In genomic region chr11:110971110-110971509, GRCh38 we compare ENCODE assay signal across 18 cellular contexts.
A peak's percentile ranks its signal among the peaks of the same experiment; 100 is the strongest.
DNase-seq lines count a peak whose midpoint lies in the region; ATAC-seq and TF ChIP-seq lines count a peak whose summit lies in the region.
"Had no signal": no experiment of that assay in that cellular context is flagged by ENCODE, and none has a peak within 500 bp of the region (broad histone marks: within the 10 kb centered on the region; RNA-seq: fewer than 3 reads in every experiment).

No MANE protein-coding gene starts in this region.

- ATAC-seq in foreskin keratinocyte, result peak; percentile 19
- no peak for ATAC-seq in HG02571 (IDR thresholded peaks at IDR 0.05; ENCODE audit: unreplicated experiment)
- no peak for ATAC-seq in GM18519 (IDR thresholded peaks at IDR 0.05; ENCODE audit: low FRiP score, unreplicated experiment)
- ATAC-seq: activated naive CD4-positive, alpha-beta T cell treated with anti-CD3 and anti-CD28 coated beads, Interleukin-2, amount 50 U/mL, for 72 hours; pancreas; stimulated activated naive CD8-positive, alpha-beta T cell treated with anti-CD3 and anti-CD28 coated beads, Interleukin-15, amount 100 ng/mL, for 72 hours had no signal

- H3K27ac ChIP-seq in foreskin keratinocyte, result no peak overlapping the region
- H3K27ac ChIP-seq: esophagus muscularis mucosa, pancreas, spleen had no signal

- H3K4me1 ChIP-seq in foreskin keratinocyte, result no peaks in the 10 kb centered on the region
- H3K4me1 ChIP-seq: esophagus muscularis mucosa, HAP-1, pancreas had no signal

- peaks cover 4% of the 10 kb centered on the region for H3K27me3 ChIP-seq in foreskin keratinocyte
- H3K27me3 ChIP-seq: esophagus muscularis mucosa, pancreas, spleen had no signal

- DNase-seq in AG08395 (ENCODE audit: low spot score), result peak; percentile 60
- peak; percentile 55 for DNase-seq in HS-27A (ENCODE audit: low read depth)
- peak; percentile 98 for DNase-seq in amniotic epithelial cell (ENCODE audit: low read depth)
- peak; percentile 33 to 67 for DNase-seq in foreskin keratinocyte
- no peak for DNase-seq in effector CD4-positive, alpha-beta T cell
- no peak for DNase-seq in anterior cingulate cortex (lab: John Stamatoyannopoulos, UW)
- DNase-seq: activated CD4-positive, alpha-beta T cell treated with anti-CD3 and anti-CD28 coated beads for 48 hours; DMS153; NCI-H2081 treated with DMSO at 0.1 percent for 48 hours; NCI-H774; pancreas; spleen; stimulated activated naive CD8-positive, alpha-beta T cell treated with anti-CD3 and anti-CD28 coated beads, Interleukin-15, amount 100 ng/mL, for 72 hours had no signal

- no peak for TF ChIP-seq CTCF in foreskin keratinocyte (conservative IDR thresholded peaks at IDR 0.05)

Comparison
In these comparisons a context has a peak if more than half of its experiments do, and no peak if none do; other contexts are left out.
1. DNase-seq: peak in AG08395 (single experiment), HS-27A (single experiment), amniotic epithelial cell (single experiment) and foreskin keratinocyte (2 of 2); none in effector CD4-positive, alpha-beta T cell (single experiment) and anterior cingulate cortex (0 of 58).